Comparison of ENCODE assay signal across 20 cellular contexts in the genomic region with DNA sequence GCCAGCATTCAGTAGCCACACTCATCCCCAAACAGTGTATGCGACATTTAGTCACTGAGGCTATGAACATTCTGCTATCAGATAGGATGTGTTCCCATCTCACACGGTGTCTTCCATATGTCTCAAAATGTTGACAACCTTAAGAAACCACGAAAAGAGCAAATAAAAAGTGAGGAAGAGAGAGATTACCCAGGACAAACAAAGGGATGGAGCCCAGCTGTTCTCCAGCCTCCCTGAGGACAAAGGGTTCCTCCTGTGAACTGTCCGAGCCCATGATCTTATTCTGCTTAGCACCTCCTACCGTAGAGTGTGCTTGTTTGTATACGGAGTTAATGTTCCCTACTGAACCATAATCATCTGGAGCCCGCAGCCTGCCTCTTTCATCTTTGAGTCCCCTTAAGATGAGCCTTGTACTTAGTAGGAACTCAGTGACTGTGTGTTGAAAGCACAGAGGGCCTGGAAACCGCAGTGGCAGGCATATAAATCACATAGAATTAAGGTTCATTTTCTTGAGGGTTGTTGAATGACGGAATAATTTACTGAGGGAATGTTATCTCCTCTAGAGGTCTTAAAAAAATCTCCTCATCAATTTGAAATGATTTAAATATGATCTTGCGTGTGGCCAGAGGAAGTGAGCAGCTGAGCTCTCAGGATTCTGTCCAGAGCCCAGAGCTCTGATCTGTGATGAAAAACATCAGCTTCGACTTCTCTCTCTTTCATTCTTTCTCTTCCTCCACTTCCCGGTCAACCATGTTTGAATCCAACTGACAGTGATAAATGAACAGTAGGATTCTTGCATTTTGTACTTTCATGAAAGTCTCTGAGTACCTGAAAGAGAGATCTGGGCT.
A peak's percentile ranks its signal among the peaks of the same experiment; 100 is the strongest.
DNase-seq lines count a peak whose midpoint lies in the region; ATAC-seq and TF ChIP-seq lines count a peak whose summit lies in the region.
"Had no signal": no experiment of that assay in that cellular context is flagged by ENCODE, and none has a peak within 500 bp of the region (broad histone marks: within the 10 kb centered on the region; RNA-seq: fewer than 3 reads in every experiment).

No MANE protein-coding gene starts in this region.

- H3K27me3 ChIP-seq in neutrophil (no peaks in the 10 kb centered on the region), foreskin keratinocyte (no peaks in the 10 kb centered on the region)

- H3K36me3 ChIP-seq in HEK293 (ENCODE audit: control insufficient read depth in 2 of 2, insufficient read depth in 1 of 2, low read length in 2 of 2) (no peaks in the 10 kb centered on the region), neutrophil (no peaks in the 10 kb centered on the region)
- H3K36me3 ChIP-seq: thoracic aorta had no signal

- CTCF ChIA-PET in HEK293 (lab: Yijun Ruan, JAX), result no interaction called here

- TF ChIP-seq CTCF in HEK293 (tag by site-specific recombination; IDR thresholded peaks at IDR 0.05) (no peak), fibroblast of pulmonary artery (IDR thresholded peaks at IDR 0.05; ENCODE audit: low read length, missing control alignments) (no peak), neutrophil (IDR thresholded peaks at IDR 0.05) (no peak), foreskin keratinocyte (conservative IDR thresholded peaks at IDR 0.05) (no peak)

- H3K27ac ChIP-seq in HEK293 (ENCODE audit: extremely low read depth, low read depth, low read length) (no peak overlapping the region), neutrophil (peak overlapping the region; percentile 89), foreskin keratinocyte (no peak overlapping the region)
- H3K27ac ChIP-seq: HL-60, KMS-11, thoracic aorta had no signal

- no peak overlapping the region for H3K4me3 ChIP-seq in HEK293 (ENCODE audit: low read depth, low read length)
- no peak overlapping the region for H3K4me3 ChIP-seq in fibroblast of pulmonary artery (replicated peaks; ENCODE audit: low read depth, low read length)
- H3K4me3 ChIP-seq in neutrophil (ENCODE audit: low read depth in 1 of 2, low read length in 1 of 2), result no peak overlapping the region
- H3K4me3 ChIP-seq: thoracic aorta had no signal

- POLR2A ChIA-PET in HEK293 (lab: Yijun Ruan, JAX), result no interaction called here

- DNase-seq in AG08395 (ENCODE audit: low spot score) (peak; percentile 12), fibroblast of pulmonary artery (ENCODE audit: low read depth) (peak; percentile 51), NCI-H2196 (lab: John Stamatoyannopoulos, UW; ENCODE audit: unreplicated experiment) (no peak), occipital lobe (lab: John Stamatoyannopoulos, UW) (no peak), foreskin keratinocyte (no peak)
- DNase-seq: activated CD4-positive, alpha-beta memory T cell treated with anti-CD3 and anti-CD28 coated beads for 36 hours; activated naive CD8-positive, alpha-beta T cell treated with anti-CD3 and anti-CD28 coated beads, Interleukin-2, amount 50 U/mL, for 24 hours; activated T-cell treated with anti-CD3 and anti-CD28 coated beads, Interleukin-2, amount 50 U/mL, for 48 hours; cerebellar nuclear complex; DND-41; head of caudate nucleus; kidney glomerular epithelial cell; NCI-H1436; stimulated activated CD8-positive, alpha-beta memory T cell treated with anti-CD3 and anti-CD28 coated beads, Interleukin-4, amount 100 ng/mL, for 48 hours had no signal

- H3K4me1 ChIP-seq in HEK293 (ENCODE audit: control insufficient read depth, insufficient read depth, low read length) (no peaks in the 10 kb centered on the region), neutrophil (ENCODE audit: control insufficient read depth in 1 of 2, insufficient read depth in 1 of 2, low read depth in 1 of 2, low read length in 1 of 2) (peaks cover 34 to 48% of the 10 kb centered on the region in 2 experiments), foreskin keratinocyte (peaks cover 25% of the 10 kb centered on the region)

- no peaks in the 10 kb centered on the region for H3K9me3 ChIP-seq in HEK293 (ENCODE audit: control insufficient read depth, insufficient read depth, low read depth, low read length)
- H3K9me3 ChIP-seq in neutrophil, result no peaks in the 10 kb centered on the region
- H3K9me3 ChIP-seq: thoracic aorta had no signal

- ATAC-seq in HG03571 (IDR thresholded peaks at IDR 0.05; ENCODE audit: unreplicated experiment) (no peak), foreskin keratinocyte (no peak)
- ATAC-seq: activated naive CD8-positive, alpha-beta T cell treated with anti-CD3 and anti-CD28 coated beads, Interleukin-2, amount 50 U/mL, for 24 hours had no signal

TF ChIP-seq in HEK293, 187 proteins besides CTCF, POLR2A, EP300 and RAD21:
- peak; percentile 78; the same call in 1 of the 2 replicates for TF ChIP-seq TCF7L2 (IDR thresholded peaks at IDR 0.05; ENCODE audit: borderline replicate concordance, low read depth, low read length)
- peak; percentile 13; the same call in 1 of the 2 replicates for TF ChIP-seq MZF1 (tag by site-specific recombination; IDR thresholded peaks at IDR 0.05; ENCODE audit: borderline replicate concordance)
- TF ChIP-seq TRIM28 (IDR thresholded peaks at IDR 0.05; ENCODE audit: borderline replicate concordance, low read length), result peak; percentile 48; the same call in 1 of the 2 replicates
- TF ChIP-seq ZEB2 (tag by site-specific recombination; IDR thresholded peaks at IDR 0.05), result no peak
- TF ChIP-seq ZBTB17 (tag by site-specific recombination; IDR thresholded peaks at IDR 0.05), result peak; percentile 28; the same call in 1 of the 2 replicates
- TF ChIP-seq ZNF768 (tag by site-specific recombination; IDR thresholded peaks at IDR 0.05), result no peak

Comparison
In these comparisons a context has a peak if more than half of its experiments do, and no peak if none do; other contexts are left out.
1. DNase-seq: peak in AG08395 (single experiment) and fibroblast of pulmonary artery (single experiment); none in NCI-H2196 (single experiment), occipital lobe (single experiment) and foreskin keratinocyte (0 of 2).